Comparison of ENCODE assay signal across 8 cellular contexts in the genomic region with DNA sequence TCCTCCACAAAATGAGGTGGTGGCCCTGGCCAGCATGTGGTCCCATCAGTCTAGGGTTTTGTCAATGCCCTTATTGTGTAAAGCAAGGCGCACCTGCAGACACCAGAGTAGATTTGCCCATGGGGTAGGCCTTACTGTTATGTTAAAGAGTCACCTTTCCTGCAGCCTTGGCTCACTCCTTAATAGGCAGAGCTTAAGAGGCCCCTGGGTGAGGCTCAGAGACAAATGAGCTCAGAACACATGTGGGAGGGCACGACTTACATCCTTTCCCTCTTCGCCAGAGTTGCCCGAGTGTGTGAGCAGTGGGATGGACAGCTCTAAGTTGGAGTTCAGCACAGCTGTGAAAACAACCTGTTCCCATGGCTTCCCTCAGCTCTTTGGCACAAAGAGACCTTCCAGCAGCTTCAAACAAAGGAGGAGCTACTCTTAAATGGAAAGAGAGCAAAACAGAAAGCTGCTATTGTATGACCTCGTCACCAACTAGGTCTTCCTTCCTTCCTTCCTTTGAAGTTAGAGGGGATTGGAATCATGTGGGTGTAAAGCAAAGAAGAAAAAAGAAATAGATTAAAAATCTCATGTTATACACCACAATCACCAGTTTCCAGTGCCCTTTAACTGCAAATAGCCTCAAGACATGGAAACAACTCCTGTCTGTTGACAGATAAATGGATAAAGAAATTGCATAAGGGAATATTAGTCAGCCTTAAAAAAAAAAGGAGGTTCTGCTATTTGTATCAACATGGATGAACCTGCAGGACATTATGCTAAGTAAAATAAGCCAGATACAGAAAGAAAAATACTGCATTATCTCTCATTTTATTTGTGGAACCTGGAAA. TPM values are rescaled to one million over a fixed set of nuclear protein-coding genes. Genes with fewer than 3 reads are reported as not detected.
DNase-seq lines count a peak whose midpoint lies in the region; ATAC-seq and TF ChIP-seq lines count a peak whose summit lies in the region.

No MANE protein-coding gene starts in this region.

- peak; percentile 72 to 73 for ATAC-seq in activated naive CD4-positive, alpha-beta T cell treated with anti-CD3 and anti-CD28 coated beads, Interleukin-2, amount 50 U/mL, for 72 hours
- peak; percentile 50 for ATAC-seq in thoracic aorta (ENCODE audit: insufficient number of reproducible peaks, low FRiP score, low read depth)

- no peaks in the 10 kb centered on the region for H3K9me3 Mint-ChIP-seq in activated naive CD4-positive, alpha-beta T cell treated with anti-CD3 and anti-CD28 coated beads, Interleukin-2, amount 50 U/mL, for 72 hours

- peak; percentile 41 for DNase-seq in activated CD4-positive, alpha-beta T cell treated with anti-CD3 and anti-CD28 coated beads for 48 hours
- DNase-seq in activated CD4-positive, alpha-beta T cell treated with anti-CD3 and anti-CD28 coated beads, Interleukin-2, amount 50 U/mL, for 1 hour, result no peak
- peak in 1 of 2 donors; percentile 20 for DNase-seq in activated naive CD4-positive, alpha-beta T cell treated with anti-CD3 and anti-CD28 coated beads, Interleukin-2, amount 50 U/mL, for 72 hours (ENCODE audit: low spot score in 2 of 2)
- DNase-seq in iPS DF 4.7 (ENCODE audit: extremely low read depth, low spot score) (peak; percentile 89), thoracic aorta (ENCODE audit: low spot score) (no peak), COR-L47 (lab: John Stamatoyannopoulos, UW) (no peak), OCI-M2 (lab: John Stamatoyannopoulos, UW; ENCODE audit: unreplicated experiment) (no peak), LoVo (ENCODE audit: low spot score) (no peak)

- no peak for TF ChIP-seq CTCF in thoracic aorta (IDR thresholded peaks at IDR 0.05)

- H3K36me3 Mint-ChIP-seq in activated naive CD4-positive, alpha-beta T cell treated with anti-CD3 and anti-CD28 coated beads, Interleukin-2, amount 50 U/mL, for 72 hours, result no peaks in the 10 kb centered on the region

- no peaks in the 10 kb centered on the region for H3K36me3 ChIP-seq in thoracic aorta

- peak overlapping the region in 1 of 2 donors; percentile 31 for H3K27ac ChIP-seq in thoracic aorta

- no peaks in the 10 kb centered on the region for H3K9me3 ChIP-seq in thoracic aorta

- H3K4me1 ChIP-seq in thoracic aorta (ENCODE audit: control insufficient read depth in 1 of 2, low read depth in 2 of 2), result peaks cover 12 to 34% of the 10 kb centered on the region in 2 donors

- peak overlapping the region; percentile 78 to 94 for H3K27ac Mint-ChIP-seq in activated naive CD4-positive, alpha-beta T cell treated with anti-CD3 and anti-CD28 coated beads, Interleukin-2, amount 50 U/mL, for 72 hours

- H3K4me3 ChIP-seq in thoracic aorta, result no peak overlapping the region

- no peaks in the 10 kb centered on the region for H3K27me3 ChIP-seq in thoracic aorta (replicated peaks; ENCODE audit: insufficient read depth)

RNA-seq across cellular contexts. Expression of a gene that starts 11.9 kb away (rescaled TPM):
- 100 to 1,000 TPM in 1 of 2 donors, 10 to 100 TPM in 1; 77.9 to 118 TPM for total RNA-seq in activated naive CD4-positive, alpha-beta T cell treated with anti-CD3 and anti-CD28 coated beads, Interleukin-2, amount 50 U/mL, for 72 hours
- total RNA-seq in thoracic aorta, result 10 to 100 TPM; 36.0 to 86.0 TPM

Comparison
In these comparisons a context has a peak if more than half of its experiments do, and no peak if none do; other contexts are left out.
1. DNase-seq: peak in activated CD4-positive, alpha-beta T cell treated with anti-CD3 and anti-CD28 coated beads for 48 hours (single experiment) and iPS DF 4.7 (single experiment); none in activated CD4-positive, alpha-beta T cell treated with anti-CD3 and anti-CD28 coated beads, Interleukin-2, amount 50 U/mL, for 1 hour (single experiment), thoracic aorta (single experiment), COR-L47 (single experiment), OCI-M2 (single experiment) and LoVo (single experiment).